In the genomic region with DNA sequence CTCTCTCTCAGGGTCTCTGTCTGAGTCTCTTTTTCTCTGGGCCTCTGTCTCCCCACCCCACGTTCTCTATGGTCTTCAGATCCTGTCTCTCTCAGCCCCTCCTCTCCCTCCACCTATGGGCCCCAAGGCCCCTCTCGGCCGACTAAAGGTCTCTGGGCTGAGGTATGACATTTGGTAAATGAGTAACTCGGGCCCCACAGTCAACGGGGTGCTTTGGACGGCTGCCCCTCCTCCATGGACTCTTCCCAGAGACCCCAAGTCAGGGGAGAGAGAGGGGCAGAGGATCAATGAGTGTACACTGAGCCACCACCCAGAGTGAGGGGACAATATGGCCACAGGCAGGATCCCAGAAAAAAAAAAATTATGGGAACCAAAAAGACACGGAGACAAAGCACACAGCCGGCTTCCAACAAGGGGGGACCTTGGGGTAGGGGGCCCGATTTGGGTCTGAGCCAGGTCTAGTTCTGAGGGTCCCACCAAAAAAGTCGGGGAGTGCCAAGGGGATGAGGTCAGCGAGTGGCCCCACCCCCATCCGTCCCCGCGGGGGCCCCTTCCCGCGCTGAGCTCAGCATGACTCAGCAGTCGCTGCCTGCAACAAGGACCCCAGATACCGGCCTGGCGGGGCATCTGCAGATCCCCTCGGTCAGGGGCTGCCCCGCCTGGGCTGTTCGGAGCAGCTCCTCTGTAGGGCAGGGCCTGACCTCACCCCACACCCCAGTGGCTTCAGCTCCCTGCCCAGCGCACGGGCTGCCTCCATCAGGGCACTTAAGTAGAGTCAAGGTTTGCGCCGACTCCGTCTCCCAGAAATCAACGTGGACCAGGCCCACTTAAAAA, we compare ENCODE assay signal across 8 cellular contexts. TPM values are rescaled to one million over a fixed set of nuclear protein-coding genes. Genes with fewer than 3 reads are reported as not detected.
DNase-seq lines count a peak whose midpoint lies in the region; ATAC-seq and TF ChIP-seq lines count a peak whose summit lies in the region.

No MANE protein-coding gene starts in this region.

- H3K27me3 ChIP-seq in DND-41 (ENCODE audit: insufficient read depth, low read length, poor library complexity) (no peaks in the 10 kb centered on the region), iPS DF 6.9 (ENCODE audit: control insufficient read depth, insufficient read depth, low read length) (no peaks in the 10 kb centered on the region)

- DNase-seq in DND-41 (peak; percentile 47), T1000 (lab: John Stamatoyannopoulos, UW) (peak; percentile 60), astrocyte of the spinal cord (ENCODE audit: low read depth, low spot score) (peak; percentile 65), iPS DF 6.9 (ENCODE audit: low read depth, low spot score) (no peak), sciatic nerve (ENCODE audit: low spot score) (peak; percentile 91), HPDE6-E6E7 (ENCODE audit: extremely low spot score) (no peak), NCI-H2029 treated with DMSO at 0.1 percent for 48 hours (lab: John Stamatoyannopoulos, UW) (no peak)

- no peak for ATAC-seq in DND-41 (ENCODE audit: insufficient read depth, low read depth)
- peak; percentile 28 for ATAC-seq in HG03354 (IDR thresholded peaks at IDR 0.05; ENCODE audit: poor library complexity, severe bottlenecking, unreplicated experiment)
- ATAC-seq in sciatic nerve = peak; percentile 60

- peak overlapping the region; percentile 84 for H3K27ac ChIP-seq in DND-41 (ENCODE audit: low read length)
- peak overlapping the region; percentile 7 for H3K27ac ChIP-seq in iPS DF 6.9 (ENCODE audit: low read length)

- WGBS in iPS DF 6.9 (ENCODE audit: insufficient coverage, insufficient read length) = no CpG with 5 or more reads among the region's 28 CpGs

- no peak overlapping the region for H2AFZ ChIP-seq in DND-41 (ENCODE audit: low read depth, low read length)

- in situ Hi-C loops in astrocyte of the spinal cord (cut with HindIII; ENCODE audit: low sequenced_read_pairs) = no loop called here

- peak overlapping the region; percentile 99 for H3K4me2 ChIP-seq in DND-41 (ENCODE audit: insufficient read depth, low read length)

- H4K20me1 ChIP-seq in DND-41 (ENCODE audit: insufficient read depth, low read length) = peaks cover 11% of the 10 kb centered on the region

- peaks cover 32% of the 10 kb centered on the region for H3K36me3 ChIP-seq in DND-41 (ENCODE audit: insufficient read depth, low read length)
- H3K36me3 ChIP-seq in iPS DF 6.9 (ENCODE audit: control insufficient read depth, insufficient read depth, low read length) = peaks cover 16% of the 10 kb centered on the region

- H3K79me2 ChIP-seq in DND-41 (ENCODE audit: insufficient read depth, low read length) = peaks cover 22% of the 10 kb centered on the region

- intact Hi-C loops in sciatic nerve (cut with DNase I) = loop anchor here (10.0 kb wide), 1 partner anchor 109 kb away; no protein-coding TSS in a partner anchor

- H3K9me3 ChIP-seq in DND-41 (ENCODE audit: insufficient read depth, low read length, severe bottlenecking) (no peaks in the 10 kb centered on the region), iPS DF 6.9 (ENCODE audit: control insufficient read depth, insufficient read depth, low read length) (no peaks in the 10 kb centered on the region)

- TF ChIP-seq CTCF in DND-41 (IDR thresholded peaks at IDR 0.05; ENCODE audit: borderline replicate concordance, extremely low read depth, low read length, poor library complexity, severe bottlenecking) (no peak), astrocyte of the spinal cord (IDR thresholded peaks at IDR 0.05; ENCODE audit: low read depth, low read length) (no peak)

- H3K9ac ChIP-seq in DND-41 (ENCODE audit: low read depth, low read length) = peak overlapping the region; percentile 80

- peaks cover 37% of the 10 kb centered on the region for H3K4me1 ChIP-seq in DND-41 (ENCODE audit: insufficient read depth, low read length)
- H3K4me1 ChIP-seq in iPS DF 6.9 (ENCODE audit: control insufficient read depth, insufficient read depth, low read length) = peaks cover 6% of the 10 kb centered on the region; the same call in 1 of the 2 replicates

- H3K4me3 ChIP-seq in DND-41 (ENCODE audit: low read depth in 1 of 2, low read length in 2 of 2) (peak overlapping the region in 1 of 2 experiments; percentile 98; a peak in 2 of 4 replicates), astrocyte of the spinal cord (ENCODE audit: low read depth, low read length) (no peak overlapping the region), iPS DF 6.9 (ENCODE audit: low read length) (peak overlapping the region; percentile 30; the same call in 1 of the 2 replicates)

RNA-seq across cellular contexts. Expression of gene FTL, which starts 1.5 kb away (rescaled TPM):
- 3,094 TPM for total RNA-seq in sciatic nerve

RNA-seq across cellular contexts. Expression of gene BAX, which starts 8.9 kb away (rescaled TPM):
- 48.0 TPM for total RNA-seq in sciatic nerve

RNA-seq across cellular contexts. Expression of gene GYS1, which starts 29.5 kb away (rescaled TPM):
- total RNA-seq in sciatic nerve = 42.0 TPM

RNA-seq across cellular contexts. Expression of gene DHDH, which starts 30.1 kb away (rescaled TPM):
- 1.1 TPM for total RNA-seq in sciatic nerve

RNA-seq across cellular contexts. Expression of gene RUVBL2, which starts 30.1 kb away (rescaled TPM):
- total RNA-seq in sciatic nerve = 29.9 TPM

Comparison
In these comparisons a context has a peak if more than half of its experiments do, and no peak if none do; other contexts are left out.
1. DNase-seq: peak in DND-41 (single experiment), T1000 (single experiment), astrocyte of the spinal cord (single experiment) and sciatic nerve (single experiment); none in iPS DF 6.9 (single experiment), HPDE6-E6E7 (single experiment) and NCI-H2029 treated with DMSO at 0.1 percent for 48 hours (single experiment).